ENCODE assay signal across 1 cellular context in the genomic region with DNA sequence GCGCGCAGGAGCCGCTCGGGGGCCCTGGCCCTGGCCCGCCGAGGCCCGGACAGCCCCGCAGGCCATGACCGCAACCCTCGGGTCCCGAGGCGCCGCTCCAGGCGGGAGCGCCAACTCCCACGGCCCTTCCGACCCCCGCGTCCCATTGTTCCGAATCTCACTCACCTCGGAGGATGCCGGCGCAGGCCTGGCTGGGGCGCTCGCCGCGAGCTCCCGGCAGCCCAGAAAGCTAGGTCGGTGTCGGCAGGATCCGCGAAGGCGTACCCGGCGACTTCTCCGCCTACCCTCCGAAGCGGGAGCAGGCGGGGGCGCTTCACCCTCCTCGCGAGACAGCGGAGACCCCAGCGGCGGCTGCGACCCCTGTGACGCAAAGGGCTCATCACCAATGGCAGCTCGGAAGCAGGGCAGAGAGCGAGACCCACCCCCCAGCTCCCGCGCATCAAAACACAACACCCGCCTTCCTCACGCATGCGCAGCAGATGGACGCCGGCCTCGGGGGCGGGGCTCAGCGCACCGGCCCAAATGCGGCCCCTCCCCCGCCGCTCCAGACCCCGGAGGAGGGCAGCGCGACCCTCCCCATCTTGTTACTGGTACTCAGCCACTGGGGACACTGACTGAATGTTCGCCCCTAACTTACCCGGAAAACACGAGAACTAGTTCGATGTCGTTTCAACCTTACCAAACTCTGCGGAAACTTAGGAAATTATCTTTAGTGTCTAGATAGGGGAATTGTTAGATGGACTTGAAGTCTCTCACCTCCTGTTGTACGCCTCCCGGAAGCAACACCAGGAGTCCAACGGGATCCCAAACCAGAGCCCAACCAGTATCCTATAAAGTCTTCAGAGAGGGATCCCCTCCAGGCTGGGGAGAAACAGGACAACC.
TF ChIP-seq lines count a peak whose summit lies in the region.

No MANE protein-coding gene starts in this region.

TF ChIP-seq in HepG2, 621 proteins besides CTCF, POLR2A, EP300 and RAD21 (continued from another document and continues in another):
- no peak for TF ChIP-seq ZNF841 (CRISPR knock-in tag; IDR thresholded peaks at IDR 0.05; ENCODE audit: borderline replicate concordance)
- no peak for TF ChIP-seq CENPX (CRISPR knock-in tag; IDR thresholded peaks at IDR 0.05)
- TF ChIP-seq, protein P1, sequence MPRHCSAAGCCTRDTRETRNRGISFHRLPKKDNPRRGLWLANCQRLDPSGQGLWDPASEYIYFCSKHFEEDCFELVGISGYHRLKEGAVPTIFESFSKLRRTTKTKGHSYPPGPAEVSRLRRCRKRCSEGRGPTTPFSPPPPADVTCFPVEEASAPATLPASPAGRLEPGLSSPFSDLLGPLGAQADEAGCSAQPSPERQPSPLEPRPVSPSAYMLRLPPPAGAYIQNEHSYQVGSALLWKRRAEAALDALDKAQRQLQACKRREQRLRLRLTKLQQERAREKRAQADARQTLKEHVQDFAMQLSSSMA (CRISPR knock-in tag; IDR thresholded peaks at IDR 0.05): no peak
- TF ChIP-seq ZNF547 (CRISPR knock-in tag; IDR thresholded peaks at IDR 0.05): no peak
- TF ChIP-seq NFE2L1 (CRISPR knock-in tag; IDR thresholded peaks at IDR 0.05; ENCODE audit: borderline replicate concordance): no peak
- peak; percentile 23; the same call in 1 of the 2 replicates for TF ChIP-seq SAFB2 (CRISPR knock-in tag; IDR thresholded peaks at IDR 0.05; ENCODE audit: borderline replicate concordance, low read depth)
- TF ChIP-seq PAF1 (CRISPR knock-in tag; IDR thresholded peaks at IDR 0.05): no peak
- no peak for TF ChIP-seq ONECUT2 (CRISPR knock-in tag; IDR thresholded peaks at IDR 0.05)
- TF ChIP-seq AKAP8 (CRISPR knock-in tag; IDR thresholded peaks at IDR 0.05): peak; percentile 75; the same call in 1 of the 2 replicates
- TF ChIP-seq ZNF572 (CRISPR knock-in tag; IDR thresholded peaks at IDR 0.05): no peak
- TF ChIP-seq RFX5 (IDR thresholded peaks at IDR 0.05; ENCODE audit: low read depth, low read length): no peak
- no peak for TF ChIP-seq ZNF839 (CRISPR knock-in tag; IDR thresholded peaks at IDR 0.05; ENCODE audit: borderline replicate concordance)
- TF ChIP-seq, protein P2, sequence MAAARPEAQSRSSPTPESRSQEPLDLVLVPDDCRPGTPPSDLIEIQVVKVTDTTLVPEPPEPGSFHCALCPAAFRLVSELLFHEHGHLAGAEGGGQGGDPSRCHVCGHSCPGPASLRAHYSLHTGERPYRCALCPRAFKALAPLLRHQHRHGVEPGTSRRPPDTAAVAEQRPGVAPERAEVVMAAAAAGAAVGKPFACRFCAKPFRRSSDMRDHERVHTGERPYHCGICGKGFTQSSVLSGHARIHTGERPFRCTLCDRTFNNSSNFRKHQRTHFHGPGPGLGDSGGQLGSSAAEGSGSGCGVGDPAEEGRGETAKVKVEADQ (CRISPR knock-in tag; IDR thresholded peaks at IDR 0.05; ENCODE audit: borderline replicate concordance): no peak
- no peak for TF ChIP-seq SKI (IDR thresholded peaks at IDR 0.05; ENCODE audit: partially characterized antibody)
- no peak for TF ChIP-seq ZNF773 (CRISPR knock-in tag; IDR thresholded peaks at IDR 0.05; ENCODE audit: borderline replicate concordance)
- no peak for TF ChIP-seq ZNF878 (CRISPR knock-in tag; IDR thresholded peaks at IDR 0.05)
- TF ChIP-seq KDM2A (CRISPR knock-in tag; IDR thresholded peaks at IDR 0.05; ENCODE audit: borderline replicate concordance, low read depth): peak; percentile 95
- TF ChIP-seq, protein P3, sequence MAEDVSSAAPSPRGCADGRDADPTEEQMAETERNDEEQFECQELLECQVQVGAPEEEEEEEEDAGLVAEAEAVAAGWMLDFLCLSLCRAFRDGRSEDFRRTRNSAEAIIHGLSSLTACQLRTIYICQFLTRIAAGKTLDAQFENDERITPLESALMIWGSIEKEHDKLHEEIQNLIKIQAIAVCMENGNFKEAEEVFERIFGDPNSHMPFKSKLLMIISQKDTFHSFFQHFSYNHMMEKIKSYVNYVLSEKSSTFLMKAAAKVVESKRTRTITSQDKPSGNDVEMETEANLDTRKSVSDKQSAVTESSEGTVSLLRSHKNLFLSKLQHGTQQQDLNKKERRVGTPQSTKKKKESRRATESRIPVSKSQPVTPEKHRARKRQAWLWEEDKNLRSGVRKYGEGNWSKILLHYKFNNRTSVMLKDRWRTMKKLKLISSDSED (CRISPR knock-in tag; IDR thresholded peaks at IDR 0.05): no peak
- no peak for TF ChIP-seq ZFYVE20 (CRISPR knock-in tag; IDR thresholded peaks at IDR 0.05; ENCODE audit: borderline replicate concordance, low read depth)
- TF ChIP-seq DR1 (CRISPR knock-in tag; IDR thresholded peaks at IDR 0.05): no peak
- TF ChIP-seq NKX3-1 (CRISPR knock-in tag; IDR thresholded peaks at IDR 0.05): no peak
- TF ChIP-seq BRCA1 (CRISPR knock-in tag; IDR thresholded peaks at IDR 0.05): no peak
- TF ChIP-seq ZNF567 (CRISPR knock-in tag; IDR thresholded peaks at IDR 0.05; ENCODE audit: borderline replicate concordance): no peak
- TF ChIP-seq FOXO1 (CRISPR knock-in tag; IDR thresholded peaks at IDR 0.05): peak; percentile 32; the same call in 1 of the 2 replicates
- TF ChIP-seq ATM (IDR thresholded peaks at IDR 0.05; ENCODE audit: borderline replicate concordance): no peak
- 0 out of 2 replicates have a peak, but pooled peaks have one; percentile 61 for TF ChIP-seq ZNF205 (CRISPR knock-in tag; IDR thresholded peaks at IDR 0.05)
- TF ChIP-seq, protein P4, sequence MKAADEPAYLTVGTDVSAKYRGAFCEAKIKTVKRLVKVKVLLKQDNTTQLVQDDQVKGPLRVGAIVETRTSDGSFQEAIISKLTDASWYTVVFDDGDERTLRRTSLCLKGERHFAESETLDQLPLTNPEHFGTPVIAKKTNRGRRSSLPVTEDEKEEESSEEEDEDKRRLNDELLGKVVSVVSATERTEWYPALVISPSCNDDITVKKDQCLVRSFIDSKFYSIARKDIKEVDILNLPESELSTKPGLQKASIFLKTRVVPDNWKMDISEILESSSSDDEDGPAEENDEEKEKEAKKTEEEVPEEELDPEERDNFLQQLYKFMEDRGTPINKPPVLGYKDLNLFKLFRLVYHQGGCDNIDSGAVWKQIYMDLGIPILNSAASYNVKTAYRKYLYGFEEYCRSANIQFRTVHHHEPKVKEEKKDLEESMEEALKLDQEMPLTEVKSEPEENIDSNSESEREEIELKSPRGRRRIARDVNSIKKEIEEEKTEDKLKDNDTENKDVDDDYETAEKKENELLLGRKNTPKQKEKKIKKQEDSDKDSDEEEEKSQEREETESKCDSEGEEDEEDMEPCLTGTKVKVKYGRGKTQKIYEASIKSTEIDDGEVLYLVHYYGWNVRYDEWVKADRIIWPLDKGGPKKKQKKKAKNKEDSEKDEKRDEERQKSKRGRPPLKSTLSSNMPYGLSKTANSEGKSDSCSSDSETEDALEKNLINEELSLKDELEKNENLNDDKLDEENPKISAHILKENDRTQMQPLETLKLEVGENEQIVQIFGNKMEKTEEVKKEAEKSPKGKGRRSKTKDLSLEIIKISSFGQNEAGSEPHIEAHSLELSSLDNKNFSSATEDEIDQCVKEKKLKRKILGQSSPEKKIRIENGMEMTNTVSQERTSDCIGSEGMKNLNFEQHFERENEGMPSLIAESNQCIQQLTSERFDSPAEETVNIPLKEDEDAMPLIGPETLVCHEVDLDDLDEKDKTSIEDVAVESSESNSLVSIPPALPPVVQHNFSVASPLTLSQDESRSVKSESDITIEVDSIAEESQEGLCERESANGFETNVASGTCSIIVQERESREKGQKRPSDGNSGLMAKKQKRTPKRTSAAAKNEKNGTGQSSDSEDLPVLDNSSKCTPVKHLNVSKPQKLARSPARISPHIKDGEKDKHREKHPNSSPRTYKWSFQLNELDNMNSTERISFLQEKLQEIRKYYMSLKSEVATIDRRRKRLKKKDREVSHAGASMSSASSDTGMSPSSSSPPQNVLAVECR (CRISPR knock-in tag; IDR thresholded peaks at IDR 0.05; ENCODE audit: borderline replicate concordance): peak; percentile 97
- TF ChIP-seq ZFAT (CRISPR knock-in tag; conservative IDR thresholded peaks at IDR 0.05): no peak
- no peak for TF ChIP-seq ZNF644 (CRISPR knock-in tag; IDR thresholded peaks at IDR 0.05; ENCODE audit: low read depth)
- TF ChIP-seq SPEN (CRISPR knock-in tag; IDR thresholded peaks at IDR 0.05; ENCODE audit: low read depth): no peak
- 0 out of 2 replicates have a peak, but pooled peaks have one; percentile 38 for TF ChIP-seq SALL2 (CRISPR knock-in tag; IDR thresholded peaks at IDR 0.05)
- 0 out of 2 replicates have a peak, but pooled peaks have one; percentile 47 for TF ChIP-seq NCOA1 (CRISPR knock-in tag; IDR thresholded peaks at IDR 0.05)
- no peak for TF ChIP-seq ESRRA (CRISPR knock-in tag; IDR thresholded peaks at IDR 0.05; ENCODE audit: low read depth)
- no peak; the same call in 1 of the 2 replicates for TF ChIP-seq KDM4B (CRISPR knock-in tag; IDR thresholded peaks at IDR 0.05)
- TF ChIP-seq, protein P5, sequence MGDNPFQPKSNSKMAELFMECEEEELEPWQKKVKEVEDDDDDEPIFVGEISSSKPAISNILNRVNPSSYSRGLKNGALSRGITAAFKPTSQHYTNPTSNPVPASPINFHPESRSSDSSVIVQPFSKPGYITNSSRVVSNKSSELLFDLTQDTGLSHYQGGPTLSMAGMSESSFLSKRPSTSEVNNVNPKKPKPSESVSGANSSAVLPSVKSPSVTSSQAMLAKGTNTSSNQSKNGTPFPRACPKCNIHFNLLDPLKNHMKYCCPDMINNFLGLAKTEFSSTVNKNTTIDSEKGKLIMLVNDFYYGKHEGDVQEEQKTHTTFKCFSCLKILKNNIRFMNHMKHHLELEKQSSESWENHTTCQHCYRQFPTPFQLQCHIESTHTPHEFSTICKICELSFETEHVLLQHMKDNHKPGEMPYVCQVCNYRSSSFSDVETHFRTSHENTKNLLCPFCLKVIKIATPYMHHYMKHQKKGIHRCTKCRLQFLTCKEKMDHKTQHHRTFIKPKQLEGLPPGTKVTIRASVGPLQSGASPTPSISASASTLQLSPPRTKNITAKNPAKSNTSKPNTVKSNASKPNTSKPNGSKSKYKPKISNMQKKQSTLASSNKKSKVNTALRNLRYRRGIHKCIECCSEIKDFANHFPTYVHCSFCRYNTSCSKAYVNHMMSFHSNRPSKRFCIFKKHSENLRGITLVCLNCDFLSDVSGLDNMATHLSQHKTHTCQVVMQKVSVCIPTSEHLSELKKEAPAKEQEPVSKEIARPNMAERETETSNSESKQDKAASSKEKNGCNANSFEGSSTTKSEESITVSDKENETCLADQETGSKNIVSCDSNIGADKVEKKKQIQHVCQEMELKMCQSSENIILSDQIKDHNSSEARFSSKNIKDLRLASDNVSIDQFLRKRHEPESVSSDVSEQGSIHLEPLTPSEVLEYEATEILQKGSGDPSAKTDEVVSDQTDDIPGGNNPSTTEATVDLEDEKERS (CRISPR knock-in tag; IDR thresholded peaks at IDR 0.05): no peak
- TF ChIP-seq ZNF598 (CRISPR knock-in tag; IDR thresholded peaks at IDR 0.05; ENCODE audit: borderline replicate concordance): no peak; the same call in 1 of the 2 replicates
- TF ChIP-seq POLR2AphosphoS2 (IDR thresholded peaks at IDR 0.05; ENCODE audit: low read depth, low read length): no peak
- no peak for TF ChIP-seq NPAS2 (CRISPR knock-in tag; IDR thresholded peaks at IDR 0.05; ENCODE audit: borderline replicate concordance)
- TF ChIP-seq ZNF30 (CRISPR knock-in tag; IDR thresholded peaks at IDR 0.05): no peak
- TF ChIP-seq, protein P6, sequence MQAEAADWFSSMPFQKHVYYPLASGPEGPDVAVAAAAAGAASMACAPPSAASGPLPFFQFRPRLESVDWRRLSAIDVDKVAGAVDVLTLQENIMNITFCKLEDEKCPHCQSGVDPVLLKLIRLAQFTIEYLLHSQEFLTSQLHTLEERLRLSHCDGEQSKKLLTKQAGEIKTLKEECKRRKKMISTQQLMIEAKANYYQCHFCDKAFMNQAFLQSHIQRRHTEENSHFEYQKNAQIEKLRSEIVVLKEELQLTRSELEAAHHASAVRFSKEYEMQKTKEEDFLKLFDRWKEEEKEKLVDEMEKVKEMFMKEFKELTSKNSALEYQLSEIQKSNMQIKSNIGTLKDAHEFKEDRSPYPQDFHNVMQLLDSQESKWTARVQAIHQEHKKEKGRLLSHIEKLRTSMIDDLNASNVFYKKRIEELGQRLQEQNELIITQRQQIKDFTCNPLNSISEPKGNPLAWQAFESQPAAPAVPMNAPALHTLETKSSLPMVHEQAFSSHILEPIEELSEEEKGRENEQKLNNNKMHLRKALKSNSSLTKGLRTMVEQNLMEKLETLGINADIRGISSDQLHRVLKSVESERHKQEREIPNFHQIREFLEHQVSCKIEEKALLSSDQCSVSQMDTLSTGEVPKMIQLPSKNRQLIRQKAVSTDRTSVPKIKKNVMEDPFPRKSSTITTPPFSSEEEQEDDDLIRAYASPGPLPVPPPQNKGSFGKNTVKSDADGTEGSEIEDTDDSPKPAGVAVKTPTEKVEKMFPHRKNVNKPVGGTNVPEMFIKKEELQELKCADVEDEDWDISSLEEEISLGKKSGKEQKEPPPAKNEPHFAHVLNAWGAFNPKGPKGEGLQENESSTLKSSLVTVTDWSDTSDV (CRISPR knock-in tag; IDR thresholded peaks at IDR 0.05): no peak
- peak; percentile 76 for TF ChIP-seq ZFX (CRISPR knock-in tag; IDR thresholded peaks at IDR 0.05; ENCODE audit: low read depth)
- TF ChIP-seq, protein P7, sequence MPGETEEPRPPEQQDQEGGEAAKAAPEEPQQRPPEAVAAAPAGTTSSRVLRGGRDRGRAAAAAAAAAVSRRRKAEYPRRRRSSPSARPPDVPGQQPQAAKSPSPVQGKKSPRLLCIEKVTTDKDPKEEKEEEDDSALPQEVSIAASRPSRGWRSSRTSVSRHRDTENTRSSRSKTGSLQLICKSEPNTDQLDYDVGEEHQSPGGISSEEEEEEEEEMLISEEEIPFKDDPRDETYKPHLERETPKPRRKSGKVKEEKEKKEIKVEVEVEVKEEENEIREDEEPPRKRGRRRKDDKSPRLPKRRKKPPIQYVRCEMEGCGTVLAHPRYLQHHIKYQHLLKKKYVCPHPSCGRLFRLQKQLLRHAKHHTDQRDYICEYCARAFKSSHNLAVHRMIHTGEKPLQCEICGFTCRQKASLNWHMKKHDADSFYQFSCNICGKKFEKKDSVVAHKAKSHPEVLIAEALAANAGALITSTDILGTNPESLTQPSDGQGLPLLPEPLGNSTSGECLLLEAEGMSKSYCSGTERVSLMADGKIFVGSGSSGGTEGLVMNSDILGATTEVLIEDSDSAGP (CRISPR knock-in tag; IDR thresholded peaks at IDR 0.05; ENCODE audit: borderline replicate concordance): peak; percentile 77; the same call in 1 of the 2 replicates
- TF ChIP-seq, protein P8, sequence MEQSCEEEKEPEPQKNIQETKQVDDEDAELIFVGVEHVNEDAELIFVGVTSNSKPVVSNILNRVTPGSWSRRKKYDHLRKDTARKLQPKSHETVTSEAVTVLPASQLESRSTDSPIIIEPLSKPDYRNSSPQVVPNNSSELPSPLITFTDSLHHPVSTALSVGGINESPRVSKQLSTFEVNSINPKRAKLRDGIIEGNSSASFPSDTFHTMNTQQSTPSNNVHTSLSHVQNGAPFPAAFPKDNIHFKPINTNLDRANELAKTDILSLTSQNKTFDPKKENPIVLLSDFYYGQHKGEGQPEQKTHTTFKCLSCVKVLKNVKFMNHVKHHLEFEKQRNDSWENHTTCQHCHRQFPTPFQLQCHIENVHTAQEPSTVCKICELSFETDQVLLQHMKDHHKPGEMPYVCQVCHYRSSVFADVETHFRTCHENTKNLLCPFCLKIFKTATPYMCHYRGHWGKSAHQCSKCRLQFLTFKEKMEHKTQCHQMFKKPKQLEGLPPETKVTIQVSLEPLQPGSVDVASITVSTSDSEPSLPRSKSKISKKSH (CRISPR knock-in tag; IDR thresholded peaks at IDR 0.05; ENCODE audit: borderline replicate concordance): no peak
- no peak for TF ChIP-seq ZNF235 (CRISPR knock-in tag; IDR thresholded peaks at IDR 0.05; ENCODE audit: borderline replicate concordance)
